Comparison of ENCODE assay signal across 9 cellular contexts in the genomic region with DNA sequence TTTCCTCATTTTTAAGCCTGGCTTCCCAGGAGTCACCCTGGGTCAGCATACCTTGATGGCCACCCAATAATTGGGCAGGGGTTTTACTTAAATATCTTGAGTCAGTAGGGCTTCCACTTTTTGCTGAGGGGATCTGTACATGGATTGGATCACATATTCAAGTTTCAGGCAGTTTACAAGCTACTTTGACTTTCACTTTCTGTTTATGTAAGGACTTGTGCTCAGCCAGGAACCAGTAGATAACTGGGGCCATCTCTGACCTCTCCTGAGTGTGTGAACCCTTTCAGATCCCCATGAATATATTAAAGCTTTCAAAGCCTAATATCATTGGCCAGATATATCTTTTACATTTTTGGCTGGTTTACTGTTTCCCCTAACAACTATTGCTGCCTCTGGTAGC. TPM values are rescaled to one million over a fixed set of nuclear protein-coding genes. Genes with fewer than 3 reads are reported as not detected.
DNase-seq lines count a peak whose midpoint lies in the region; ATAC-seq, FAIRE-seq and TF ChIP-seq lines count a peak whose summit lies in the region.
"Had no signal": no experiment of that assay in that cellular context is flagged by ENCODE, and none has a peak within 500 bp of the region (broad histone marks: within the 10 kb centered on the region; RNA-seq: fewer than 3 reads in every experiment).

No MANE protein-coding gene starts in this region.

- TF ChIP-seq CTCF in psoas muscle (IDR thresholded peaks at IDR 0.05), result no peak

- H3K27me3 ChIP-seq in small intestine (ENCODE audit: control insufficient read depth in 2 of 2, insufficient read depth in 2 of 2, low read length in 2 of 2) (no peaks in the 10 kb centered on the region), psoas muscle (ENCODE audit: insufficient read depth in 3 of 3, low read length in 2 of 3) (no peaks in the 10 kb centered on the region)

- H3K27ac ChIP-seq in small intestine (ENCODE audit: low read depth in 1 of 2, low read length in 1 of 2) (no peak overlapping the region), psoas muscle (no peak overlapping the region)

- DNase-seq in H4 (ENCODE audit: low spot score) (peak; percentile 71), HS-5 (ENCODE audit: low read depth) (peak; percentile 8), fibroblast of peridontal ligament (ENCODE audit: extremely low read depth) (peak; percentile 1), iPS-NIHi11 (ENCODE audit: low spot score) (no peak), small intestine (no peak), COLO829 (ENCODE audit: low spot score) (no peak), psoas muscle (no peak)
- DNase-seq: activated naive CD8-positive, alpha-beta T cell treated with anti-CD3 and anti-CD28 coated beads, Interleukin-2, amount 50 U/mL, for 24 hours had no signal

- ATAC-seq in GM18867 (IDR thresholded peaks at IDR 0.05; ENCODE audit: unreplicated experiment) (peak; percentile 90), psoas muscle (no peak)
- ATAC-seq: activated naive CD8-positive, alpha-beta T cell treated with anti-CD3 and anti-CD28 coated beads, Interleukin-2, amount 50 U/mL, for 24 hours had no signal

- no peak overlapping the region for H3K4me3 ChIP-seq in small intestine (ENCODE audit: low read depth in 1 of 2, low read length in 2 of 2)
- no peak overlapping the region for H3K4me3 ChIP-seq in psoas muscle

- no peaks in the 10 kb centered on the region for H3K36me3 ChIP-seq in small intestine (ENCODE audit: control insufficient read depth in 2 of 2, insufficient read depth in 2 of 2, low read length in 2 of 2)
- H3K36me3 ChIP-seq in psoas muscle (ENCODE audit: insufficient read depth in 1 of 2, low read depth in 1 of 2), result no peaks in the 10 kb centered on the region

- intact Hi-C loops in psoas muscle (cut with DNase I), result no loop called here

- H3K9me3 ChIP-seq in small intestine (ENCODE audit: control insufficient read depth, low read depth), result peaks cover 3% of the 10 kb centered on the region
- H3K9me3 ChIP-seq in psoas muscle, result no peaks in the 10 kb centered on the region

- no peaks in the 10 kb centered on the region for H3K4me1 ChIP-seq in small intestine (ENCODE audit: control insufficient read depth in 2 of 2, insufficient read depth in 1 of 2, low read depth in 1 of 2, low read length in 1 of 2)
- H3K4me1 ChIP-seq in psoas muscle, result no peaks in the 10 kb centered on the region

- FAIRE-seq in small intestine (lab: Jason Lieb, UNC), result no peak

RNA-seq across cellular contexts. Expression of a gene that starts 45.1 kb away (rescaled TPM):
- not detected in 2 replicates for total RNA-seq in H4 (2014; rRNA removed; shearing (Covaris generic))
- not detected for polyA plus RNA-seq in small intestine
- not detected for total RNA-seq in psoas muscle
- polyA plus RNA-seq in psoas muscle, result not detected

Comparison
In these comparisons a context has a peak if more than half of its experiments do, and no peak if none do; other contexts are left out.
1. DNase-seq: peak in H4 (single experiment), HS-5 (single experiment) and fibroblast of peridontal ligament (single experiment); none in iPS-NIHi11 (single experiment), small intestine (single experiment), COLO829 (single experiment) and psoas muscle (0 of 2).